5 cellular contexts compared by ENCODE assay signal in genomic region chr2:15724235-15724634, GRCh38.
"Had no signal": no experiment of that assay in that cellular context is flagged by ENCODE, and none has a peak within 500 bp of the region (broad histone marks: within the 10 kb centered on the region; RNA-seq: fewer than 3 reads in every experiment).

No MANE protein-coding gene starts in this region.

- H3K4me3 ChIP-seq: GM23338, K562 had no signal

- H3K4me3 Mint-ChIP-seq: GM23338, H9 had no signal

- H3K9me3 Mint-ChIP-seq: GM23338, H9 had no signal

- H3K27ac Mint-ChIP-seq: GM23338 had no signal

- DNase-seq: H9, HCEC 1CT, IMR-90 had no signal

- H3K4me2 ChIP-seq: GM23338 had no signal
